ENCODE assay signal across 1 cellular context in genomic region chr3:114542359-114542758, GRCh38.
TF ChIP-seq lines count a peak whose summit lies in the region.

No MANE protein-coding gene starts in this region.

TF ChIP-seq in HCT116, 20 proteins besides CTCF, POLR2A, EP300 and RAD21 (continued from another document):
- TF ChIP-seq ZBTB33 (IDR thresholded peaks at IDR 0.05; ENCODE audit: extremely low read depth, insufficient replicate concordance, low read length) (no peak), YY1 (IDR thresholded peaks at IDR 0.05; ENCODE audit: extremely low read depth, insufficient replicate concordance, low read depth, low read length) (no peak), JUND (IDR thresholded peaks at IDR 0.05) (no peak), CEBPB (IDR thresholded peaks at IDR 0.05; ENCODE audit: low read depth) (no peak), ZFX (IDR thresholded peaks at IDR 0.05) (no peak), EZH2 (IDR thresholded peaks at IDR 0.05) (no peak), SIN3A (IDR thresholded peaks at IDR 0.05; ENCODE audit: low read depth) (no peak), EGR1 (IDR thresholded peaks at IDR 0.05; ENCODE audit: low read depth) (no peak)
